16 cellular contexts compared by ENCODE assay signal in the genomic region with DNA sequence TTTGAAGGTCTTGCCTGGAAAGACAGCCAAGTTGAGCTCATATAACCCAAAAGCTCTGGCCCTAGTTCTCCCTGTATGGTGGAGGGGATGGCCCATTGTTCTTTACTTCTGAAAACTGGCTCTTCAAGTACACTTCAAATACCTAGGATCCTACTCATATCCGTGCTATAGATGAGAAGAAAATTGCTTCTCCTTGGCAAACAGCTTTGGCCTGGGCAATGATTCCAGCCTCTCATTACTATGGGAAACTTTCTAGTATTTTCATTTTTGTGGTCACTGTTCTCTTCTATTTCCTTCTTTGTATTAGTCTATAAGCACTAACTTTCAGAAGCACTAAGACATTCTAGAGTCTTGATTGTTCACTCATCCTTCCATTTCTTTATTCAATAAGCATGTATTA. TPM values are rescaled to one million over a fixed set of nuclear protein-coding genes. Genes with fewer than 3 reads are reported as not detected.
DNase-seq lines count a peak whose midpoint lies in the region; ATAC-seq and TF ChIP-seq lines count a peak whose summit lies in the region.
"Had no signal": no experiment of that assay in that cellular context is flagged by ENCODE, and none has a peak within 500 bp of the region (broad histone marks: within the 10 kb centered on the region; RNA-seq: fewer than 3 reads in every experiment).

No MANE protein-coding gene starts in this region.

- H3F3A ChIP-seq in PC-3 (ENCODE audit: low read length, unreplicated experiment) (no peaks in the 10 kb centered on the region), smooth muscle cell (ENCODE audit: low read depth) (no peaks in the 10 kb centered on the region)

- H3K4me2 ChIP-seq in PC-3 (ENCODE audit: low read length), result no peak overlapping the region
- no peak overlapping the region for H3K4me2 ChIP-seq in smooth muscle cell
- H3K4me2 ChIP-seq: BLaER1, GM23338 had no signal

- H3K9me3 ChIP-seq in PC-3 (ENCODE audit: low read length) (no peaks in the 10 kb centered on the region), smooth muscle cell (replicated peaks; ENCODE audit: low read depth) (no peaks in the 10 kb centered on the region), WERI-Rb-1 (ENCODE audit: severe bottlenecking) (no peaks in the 10 kb centered on the region)

- H3K9ac ChIP-seq in PC-3 (ENCODE audit: low read length) (no peak overlapping the region), smooth muscle cell (ENCODE audit: low read depth) (no peak overlapping the region)
- H3K9ac ChIP-seq: BLaER1 had no signal

- H3K4me1 ChIP-seq in PC-3 (ENCODE audit: insufficient read depth, low read length), result peaks cover 6% of the 10 kb centered on the region; the same call in 1 of the 2 replicates
- H3K4me1 ChIP-seq in smooth muscle cell (ENCODE audit: low read depth), result no peaks in the 10 kb centered on the region
- H3K4me1 ChIP-seq: BLaER1 had no signal

- POLR2A ChIA-PET in PC-3 (lab: Charles Lee; ENCODE audit: unreplicated experiment), result interaction anchor here (0.7 kb wide), 1 partner anchor 36 kb away, joined by 3 read pairs; no protein-coding TSS in a partner anchor

- H3K9me2 ChIP-seq in PC-3 (replicated peaks; ENCODE audit: low read length), result no peaks in the 10 kb centered on the region

- H3K27me3 ChIP-seq in PC-3 (ENCODE audit: low read length) (no peaks in the 10 kb centered on the region), smooth muscle cell (ENCODE audit: low read depth) (no peaks in the 10 kb centered on the region), WERI-Rb-1 (ENCODE audit: insufficient read depth, low read depth, severe bottlenecking) (peaks cover 2% of the 10 kb centered on the region)
- H3K27me3 ChIP-seq: BLaER1 had no signal

- no peaks in the 10 kb centered on the region for H3K79me2 ChIP-seq in PC-3 (ENCODE audit: low read length)
- no peaks in the 10 kb centered on the region for H3K79me2 ChIP-seq in smooth muscle cell (ENCODE audit: low read depth)

- no TSS peak for BruUV-seq in PC-3 (replicated peaks; lab: Mats Ljungman, UMichigan)

- intact Hi-C loops in PC-3 (cut with micrococcal nuclease), result no loop called here

- WGBS in smooth muscle cell (ENCODE audit: low lambda C conversion rate), result 62% methylated on average over 1 of the region's 1 CpG

- CTCF ChIA-PET in PC-3 (lab: Charles Lee), result no interaction called here

- H3K36me3 ChIP-seq in PC-3 (ENCODE audit: low read depth, low read length) (no peaks in the 10 kb centered on the region), smooth muscle cell (ENCODE audit: low read depth) (no peaks in the 10 kb centered on the region), WERI-Rb-1 (no peaks in the 10 kb centered on the region)
- H3K36me3 ChIP-seq: BLaER1 had no signal

- H4K20me1 ChIP-seq in PC-3 (ENCODE audit: low read length) (no peaks in the 10 kb centered on the region), smooth muscle cell (ENCODE audit: low read depth) (no peaks in the 10 kb centered on the region)
- H4K20me1 ChIP-seq: BLaER1 had no signal

- H2AFZ ChIP-seq in PC-3 (ENCODE audit: low read length) (no peak overlapping the region), smooth muscle cell (ENCODE audit: low read depth) (no peak overlapping the region)
- H2AFZ ChIP-seq: GM23338 had no signal

- H3K27ac ChIP-seq in PC-3 (ENCODE audit: low read length), result peak overlapping the region; percentile 9; the same call in 1 of the 2 replicates
- peak overlapping the region; percentile 11 for H3K27ac ChIP-seq in smooth muscle cell (ENCODE audit: low read depth)
- no peak overlapping the region for H3K27ac ChIP-seq in WERI-Rb-1
- H3K27ac ChIP-seq: BLaER1 had no signal

- H3K4me3 ChIP-seq in PC-3 (ENCODE audit: low read length), result no peak overlapping the region
- H3K4me3 ChIP-seq in epithelial cell of esophagus (ENCODE audit: low read length), result no peak overlapping the region
- no peak overlapping the region for H3K4me3 ChIP-seq in smooth muscle cell
- H3K4me3 ChIP-seq in WERI-Rb-1 (ENCODE audit: low read depth, low read length), result no peak overlapping the region
- H3K4me3 ChIP-seq: BLaER1, GM23338, K562 had no signal

- TF ChIP-seq CTCF in PC-3 (conservative IDR thresholded peaks at IDR 0.05; ENCODE audit: low read depth, low read length) (no peak), epithelial cell of esophagus (IDR thresholded peaks at IDR 0.05; ENCODE audit: insufficient read depth, low read depth, low read length, missing control alignments) (no peak), smooth muscle cell (IDR thresholded peaks at IDR 0.05; ENCODE audit: borderline replicate concordance, insufficient read depth, poor library complexity, severe bottlenecking) (no peak), WERI-Rb-1 (IDR thresholded peaks at IDR 0.05; ENCODE audit: low read depth, low read length) (no peak)

- DNase-seq in GM04503 (ENCODE audit: low read depth) (peak; percentile 49), PC-3 (peak; percentile 69), epithelial cell of esophagus (ENCODE audit: low read depth) (peak; percentile 36), smooth muscle cell (lab: John Stamatoyannopoulos, UW; ENCODE audit: unreplicated experiment) (no peak), WERI-Rb-1 (no peak)
- DNase-seq in activated CD4-positive, CD25-positive, alpha-beta regulatory T cell (lab: John Stamatoyannopoulos, UW), result no peak
- no peak for DNase-seq in NK-92 treated with Interleukin-12 subunit alpha and Interleukin-12 subunit beta, amount 100 ng/mL, for 24 hours (lab: John Stamatoyannopoulos, UW)
- DNase-seq: NCI-H1092 treated with DMSO at 0.1 percent for 48 hours, NCI-H1694 treated with DMSO at 0.1 percent for 48 hours, NCI-H2171, NCI-H446 treated with DMSO at 0.1 percent for 48 hours, NCI-H748 treated with DMSO at 0.1 percent for 48 hours, SIG-M5 had no signal

- peak; percentile 70 for ATAC-seq in PC-3
- ATAC-seq: GM23338, K562 had no signal

RNA-seq across cellular contexts. Expression of a gene that starts 53.7 kb away (rescaled TPM):
- 3.9 and 5.3 TPM in 2 replicates for total RNA-seq in PC-3 (2014; rRNA removed)
- 18.5 and 20.0 TPM in 2 replicates for total RNA-seq in smooth muscle cell
- polyA plus RNA-seq in smooth muscle cell, result 1.5 and 2.2 TPM in 2 replicates

Comparison
In these comparisons a context has a peak if more than half of its experiments do, and no peak if none do; other contexts are left out.
1. DNase-seq: peak in GM04503 (single experiment), PC-3 (single experiment) and epithelial cell of esophagus (single experiment); none in smooth muscle cell (single experiment), activated CD4-positive, CD25-positive, alpha-beta regulatory T cell (0 of 4), WERI-Rb-1 (single experiment) and NK-92 treated with Interleukin-12 subunit alpha and Interleukin-12 subunit beta, amount 100 ng/mL, for 24 hours (single experiment).